ENCODE assay signal across 27 cellular contexts in genomic region chr10:71580415-71580814, GRCh38.
"Had no signal": no experiment of that assay in that cellular context is flagged by ENCODE, and none has a peak within 500 bp of the region (broad histone marks: within the 10 kb centered on the region; RNA-seq: fewer than 3 reads in every experiment).

No MANE protein-coding gene starts in this region.

- H3K36me3 Mint-ChIP-seq: activated naive CD4-positive, alpha-beta T cell treated with anti-CD3 and anti-CD28 coated beads, Interleukin-2, amount 10 ng/mL, durations not matched to agents 7 days and 5 days; immature natural killer cell; naive thymus-derived CD8-positive, alpha-beta T cell had no signal

- ATAC-seq: activated CD4-positive, CD25-positive, alpha-beta regulatory T cell treated with anti-CD3 and anti-CD28 coated beads, Interleukin-2, amount 50 U/mL, for 24 hours; gastroesophageal sphincter; lower lobe of right lung; naive thymus-derived CD8-positive, alpha-beta T cell; T-helper 17 cell had no signal

- H3K4me1 ChIP-seq: lower lobe of right lung, testis, transverse colon had no signal

- H3K4me1 Mint-ChIP-seq: activated naive CD4-positive, alpha-beta T cell treated with anti-CD3 and anti-CD28 coated beads, Interleukin-2, amount 10 ng/mL, durations not matched to agents 7 days and 5 days; central memory CD8-positive, alpha-beta T cell; immature natural killer cell had no signal

- H3K27me3 ChIP-seq: gastroesophageal sphincter, right atrium auricular region, testis, transverse colon had no signal

- H3K4me3 Mint-ChIP-seq: activated naive CD4-positive, alpha-beta T cell treated with anti-CD3 and anti-CD28 coated beads, Interleukin-2, amount 10 ng/mL, durations not matched to agents 7 days and 5 days; activated T-helper 1 cell treated with anti-CD3 and anti-CD28 coated beads, Interleukin-12 subunit alpha, Interleukin-12 subunit beta, Interleukin-2, Interleukin-4 antibody, amounts not matched to agents 30 ng/mL and 10 ng/mL and 1 ng/mL, durations not matched to agents 14 hours and 24 hours and 36 hours; central memory CD8-positive, alpha-beta T cell; immature natural killer cell; naive thymus-derived CD8-positive, alpha-beta T cell; neural crest cell; T-helper 17 cell had no signal

- H3K9me3 Mint-ChIP-seq: activated naive CD4-positive, alpha-beta T cell treated with anti-CD3 and anti-CD28 coated beads, Interleukin-2, amount 10 ng/mL, durations not matched to agents 7 days and 5 days; activated T-helper 1 cell treated with anti-CD3 and anti-CD28 coated beads, Interleukin-12 subunit alpha, Interleukin-12 subunit beta, Interleukin-2, Interleukin-4 antibody, amounts not matched to agents 30 ng/mL and 10 ng/mL and 1 ng/mL, durations not matched to agents 14 hours and 24 hours and 36 hours; central memory CD8-positive, alpha-beta T cell; immature natural killer cell; naive thymus-derived CD8-positive, alpha-beta T cell; neural crest cell had no signal

- H3K27ac ChIP-seq: gastroesophageal sphincter, lower lobe of right lung, parathyroid adenoma, right atrium auricular region, spleen, testis, transverse colon, WERI-Rb-1 had no signal

- DNase-seq: activated CD4-positive, alpha-beta T cell treated with anti-CD3 and anti-CD28 coated beads for 48 hours; activated CD4-positive, alpha-beta T cell treated with anti-CD3 and anti-CD28 coated beads, Interleukin-2, amount 50 U/mL, for 48 hours; activated CD8-positive, alpha-beta memory T cell treated with anti-CD3 and anti-CD28 coated beads for 24 hours; activated gamma-delta T cell; activated naive CD4-positive, alpha-beta T cell treated with anti-CD3 and anti-CD28 coated beads, Interleukin-2, amount 10 ng/mL, durations not matched to agents 7 days and 5 days; amniotic stem cell; dermis blood vessel endothelial cell; effector memory CD4-positive, alpha-beta T cell; head of caudate nucleus; immature natural killer cell; lower lobe of right lung; mesenchymal stem cell; naive thymus-derived CD8-positive, alpha-beta T cell; spleen; stimulated activated naive CD4-positive, alpha-beta T cell; T-helper 17 cell; T1000; testis; transverse colon; WERI-Rb-1 had no signal

- H3K9me3 ChIP-seq: gastroesophageal sphincter, lower lobe of right lung, right atrium auricular region, spleen, testis, transverse colon had no signal

- H3K79me2 ChIP-seq: parathyroid adenoma had no signal

- H3K4me3 ChIP-seq: gastroesophageal sphincter, lower lobe of right lung, right atrium auricular region, spleen, testis, transverse colon had no signal

- H3K9ac ChIP-seq: parathyroid adenoma had no signal

- H3K36me3 ChIP-seq: gastroesophageal sphincter, lower lobe of right lung, right atrium auricular region, spleen, transverse colon had no signal
